ENCODE assay signal across 22 cellular contexts in the genomic region with DNA sequence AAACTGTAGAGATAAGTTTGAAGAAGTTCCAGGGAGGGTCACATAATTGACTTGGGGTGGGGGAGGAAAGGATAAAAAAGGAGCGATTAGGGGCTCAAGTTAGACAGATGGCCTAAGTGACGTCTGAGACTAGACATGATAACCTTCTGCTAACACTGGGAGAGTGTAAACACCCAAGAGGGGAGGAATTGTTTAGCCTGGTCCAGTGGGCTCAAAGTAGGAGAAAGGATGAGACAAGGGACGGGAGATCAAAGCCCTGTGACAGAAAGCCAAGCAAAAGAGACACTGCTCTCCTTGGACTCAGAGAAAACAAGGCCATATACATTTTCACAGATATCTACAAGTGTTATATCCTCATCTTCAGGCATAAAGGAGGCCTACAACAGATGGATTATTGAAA. TPM values are rescaled to one million over a fixed set of nuclear protein-coding genes. Genes with fewer than 3 reads are reported as not detected.
"Had no signal": no experiment of that assay in that cellular context is flagged by ENCODE, and none has a peak within 500 bp of the region (broad histone marks: within the 10 kb centered on the region; RNA-seq: fewer than 3 reads in every experiment).

No MANE protein-coding gene starts in this region.

- H3K4me1 ChIP-seq: SJSA1 had no signal

- DNase-seq: Kasumi-1, MM.1S, NCI-H1092 treated with DMSO at 0.1 percent for 48 hours, NCI-H1436, NCI-H187, NCI-H2029, NCI-H2081 treated with DMSO at 0.1 percent for 48 hours, NCI-H2227 treated with DMSO at 0.1 percent for 48 hours, NCI-H526, Right ventricle myocardium superior, RPMI8226, SIG-M5, SK-N-SH, SW 1271, T-cell had no signal

- H3K27ac ChIP-seq: KMS-11, SJSA1 had no signal

- H3K4me3 Mint-ChIP-seq: IgD-negative memory B cell, T-cell had no signal

- H3K9ac ChIP-seq: KMS-11, SK-N-SH had no signal

- H3K9me3 Mint-ChIP-seq: IgD-negative memory B cell, T-cell had no signal

- H3K36me3 ChIP-seq: SJSA1 had no signal

- H3K9me3 ChIP-seq: SJSA1, SK-N-SH had no signal

- H3K27ac Mint-ChIP-seq: IgD-negative memory B cell, T-cell had no signal

- ATAC-seq: K562, T-cell had no signal

- H3K27me3 Mint-ChIP-seq: IgD-negative memory B cell, T-cell had no signal

- H3K27me3 ChIP-seq: SJSA1 had no signal

- H3K4me3 ChIP-seq: K562, SJSA1 had no signal

- H3K4me2 ChIP-seq: KMS-11, SK-N-SH had no signal

RNA-seq across cellular contexts. Expression of a gene that starts 45.5 kb away (rescaled TPM):
- total RNA-seq: HT1080, M059J, NCI-H460, Right ventricle myocardium superior had no signal
- polyA plus RNA-seq: IgD-negative memory B cell, K562 had no signal
